ENCODE assay signal across 20 cellular contexts in genomic region chr2:149315461-149315860, GRCh38. TPM values are rescaled to one million over a fixed set of nuclear protein-coding genes. Genes with fewer than 3 reads are reported as not detected.
"Had no signal": no experiment of that assay in that cellular context is flagged by ENCODE, and none has a peak within 500 bp of the region (broad histone marks: within the 10 kb centered on the region; RNA-seq: fewer than 3 reads in every experiment).

No MANE protein-coding gene starts in this region.

- ATAC-seq: K562, Panc1, PC-3, T-cell had no signal

- H3K9me3 ChIP-seq: SK-N-SH had no signal

- DNase-seq: MV-4-11, NCI-H1092, NCI-H1105 treated with DMSO at 0.1 percent for 48 hours, NCI-H1417 treated with DMSO at 0.1 percent for 48 hours, NCI-H146, NCI-H1694 treated with DMSO at 0.1 percent for 48 hours, NCI-H1930, NCI-H2107, NCI-H2171 treated with DMSO at 0.1 percent for 48 hours, NCI-H526 treated with DMSO at 0.1 percent for 48 hours, NCI-H774, PC-3, SHP77, SK-N-SH, SW 1271, T-cell had no signal

- H3K27ac ChIP-seq: RWPE1 had no signal

- H3K4me3 ChIP-seq: K562 had no signal

RNA-seq across cellular contexts. Expression of gene LYPD6, which starts 14.9 kb away (rescaled TPM):
- total RNA-seq: K562, T-cell had no signal
- polyA plus RNA-seq: IgD-negative memory B cell, K562 had no signal
